In the genomic region with DNA sequence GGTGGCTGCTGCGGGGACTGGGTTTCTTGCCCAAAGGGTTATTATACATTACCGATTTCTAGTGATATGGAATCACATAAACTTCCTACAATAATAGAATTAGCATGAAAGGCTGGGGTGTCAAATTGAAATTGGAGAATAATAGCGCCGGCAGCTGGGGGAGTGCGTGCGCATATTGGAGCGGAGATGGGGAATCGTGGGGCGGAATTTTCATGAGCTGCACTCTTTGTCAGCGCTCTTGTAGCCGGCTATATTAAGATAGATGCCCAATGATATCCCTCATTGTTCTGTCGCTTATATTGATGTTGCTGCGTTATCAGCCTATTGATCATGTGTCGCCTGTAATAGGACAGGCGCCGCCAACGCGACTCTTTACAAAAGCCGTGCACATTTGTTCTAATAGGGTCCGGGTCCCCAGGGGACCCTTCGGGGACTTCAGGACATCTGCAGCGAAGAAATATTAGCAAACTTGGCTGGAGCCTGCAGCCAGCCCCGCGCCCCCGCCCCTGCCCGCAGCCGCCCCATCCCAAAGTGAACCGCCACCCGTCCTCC, we compare ENCODE assay signal across 1 cellular context.
TF ChIP-seq lines count a peak whose summit lies in the region.

No MANE protein-coding gene starts in this region.

TF ChIP-seq in K562, 482 proteins besides CTCF, POLR2A, EP300 and RAD21:
- TF ChIP-seq MTA2 (IDR thresholded peaks at IDR 0.05; ENCODE audit: low read depth): no peak
- TF ChIP-seq EZH2 (IDR thresholded peaks at IDR 0.05; ENCODE audit: borderline replicate concordance, low read depth, low read length): peak; percentile 50; the same call in 1 of the 2 replicates
- no peak for TF ChIP-seq ZNF584 (CRISPR knock-in tag; IDR thresholded peaks at IDR 0.05; ENCODE audit: low read depth)
